ENCODE assay signal across 10 cellular contexts in genomic region chr11:128830290-128830813, GRCh38. TPM values are rescaled to one million over a fixed set of nuclear protein-coding genes. Genes with fewer than 3 reads are reported as not detected.
A peak's percentile ranks its signal among the peaks of the same experiment; 100 is the strongest.
DNase-seq lines count a peak whose midpoint lies in the region; ATAC-seq, FAIRE-seq and TF ChIP-seq lines count a peak whose summit lies in the region.
"Had no signal": no experiment of that assay in that cellular context is flagged by ENCODE, and none has a peak within 500 bp of the region (broad histone marks: within the 10 kb centered on the region; RNA-seq: fewer than 3 reads in every experiment).

No MANE protein-coding gene starts in this region.

- H3K4me1 Mint-ChIP-seq in activated CD8-positive, alpha-beta memory T cell treated with anti-CD3 and anti-CD28 coated beads, Interleukin-2, amount 10 ng/mL, durations not matched to agents 7 days and 5 days, result peaks cover 28% of the 10 kb centered on the region
- peaks cover 33% of the 10 kb centered on the region for H3K4me1 Mint-ChIP-seq in activated naive CD4-positive, alpha-beta T cell treated with anti-CD3 and anti-CD28 coated beads, Interleukin-2, amount 10 ng/mL, durations not matched to agents 7 days and 5 days
- peaks cover 30% of the 10 kb centered on the region for H3K4me1 Mint-ChIP-seq in stimulated activated naive CD8-positive, alpha-beta T cell treated with anti-CD3 and anti-CD28 coated beads, Interleukin-15, Interleukin-2, amounts not matched to agents 100 ng/mL and 50 ng/mL, for 24 hours (ENCODE audit: low read depth)
- no peaks in the 10 kb centered on the region for H3K4me1 Mint-ChIP-seq in progenitor cell of endocrine pancreas (ENCODE audit: low read depth)

- peaks cover 2% of the 10 kb centered on the region for H3K36me3 Mint-ChIP-seq in activated CD8-positive, alpha-beta memory T cell treated with anti-CD3 and anti-CD28 coated beads, Interleukin-2, amount 10 ng/mL, durations not matched to agents 7 days and 5 days
- H3K36me3 Mint-ChIP-seq in activated naive CD4-positive, alpha-beta T cell treated with anti-CD3 and anti-CD28 coated beads, Interleukin-2, amount 10 ng/mL, durations not matched to agents 7 days and 5 days, result peaks cover 2% of the 10 kb centered on the region
- no peaks in the 10 kb centered on the region for H3K36me3 Mint-ChIP-seq in stimulated activated naive CD8-positive, alpha-beta T cell treated with anti-CD3 and anti-CD28 coated beads, Interleukin-15, Interleukin-2, amounts not matched to agents 100 ng/mL and 50 ng/mL, for 24 hours (ENCODE audit: low read depth)
- H3K36me3 Mint-ChIP-seq in progenitor cell of endocrine pancreas (ENCODE audit: insufficient read depth), result no peaks in the 10 kb centered on the region

- H3K27ac Mint-ChIP-seq in activated CD8-positive, alpha-beta memory T cell treated with anti-CD3 and anti-CD28 coated beads, Interleukin-2, amount 10 ng/mL, durations not matched to agents 7 days and 5 days, result peak overlapping the region; percentile 95
- peak overlapping the region; percentile 86 for H3K27ac Mint-ChIP-seq in activated naive CD4-positive, alpha-beta T cell treated with anti-CD3 and anti-CD28 coated beads, Interleukin-2, amount 10 ng/mL, durations not matched to agents 7 days and 5 days
- H3K27ac Mint-ChIP-seq in stimulated activated naive CD8-positive, alpha-beta T cell treated with anti-CD3 and anti-CD28 coated beads, Interleukin-15, Interleukin-2, amounts not matched to agents 100 ng/mL and 50 ng/mL, for 24 hours, result peak overlapping the region; percentile 37
- H3K27ac Mint-ChIP-seq in progenitor cell of endocrine pancreas, result no peak overlapping the region
- H3K27ac Mint-ChIP-seq: dendritic cell treated with granulocyte-macrophage colony-stimulating factor and Interleukin-4, amounts not matched to agents 40 ng/mL and 50 ng/mL, for 4 days had no signal

- peak; percentile 38 for ATAC-seq in activated CD8-positive, alpha-beta memory T cell treated with anti-CD3 and anti-CD28 coated beads, Interleukin-2, amount 10 ng/mL, durations not matched to agents 7 days and 5 days
- ATAC-seq in HG03439 (IDR thresholded peaks at IDR 0.05; ENCODE audit: unreplicated experiment), result peak; percentile 45

- CTCF ChIA-PET in activated CD8-positive, alpha-beta memory T cell treated with anti-CD3 and anti-CD28 coated beads, Interleukin-2, amount 10 ng/mL, durations not matched to agents 7 days and 5 days (lab: Charles Lee), result interaction anchor here (0.6 to 13.5 kb wide), 66 partner anchors 9 to 798 kb away, joined by 3 to 102 read pairs (median 6); partner anchors contain the start of genes FLI1 and KCNJ1
- CTCF ChIA-PET in activated naive CD4-positive, alpha-beta T cell treated with anti-CD3 and anti-CD28 coated beads, Interleukin-2, amount 10 ng/mL, durations not matched to agents 7 days and 5 days (lab: Charles Lee), result interaction anchor here (0.5 to 5.5 kb wide), 48 partner anchors 8 to 987 kb away, joined by 3 to 95 read pairs (median 5); partner anchors contain the start of gene FLI1

- H3K9me3 Mint-ChIP-seq in activated CD8-positive, alpha-beta memory T cell treated with anti-CD3 and anti-CD28 coated beads, Interleukin-2, amount 10 ng/mL, durations not matched to agents 7 days and 5 days (ENCODE audit: low read depth), result no peaks in the 10 kb centered on the region
- H3K9me3 Mint-ChIP-seq in activated naive CD4-positive, alpha-beta T cell treated with anti-CD3 and anti-CD28 coated beads, Interleukin-2, amount 10 ng/mL, durations not matched to agents 7 days and 5 days, result no peaks in the 10 kb centered on the region
- no peaks in the 10 kb centered on the region for H3K9me3 Mint-ChIP-seq in stimulated activated naive CD8-positive, alpha-beta T cell treated with anti-CD3 and anti-CD28 coated beads, Interleukin-15, Interleukin-2, amounts not matched to agents 100 ng/mL and 50 ng/mL, for 24 hours
- H3K9me3 Mint-ChIP-seq in progenitor cell of endocrine pancreas (ENCODE audit: low read depth), result no peaks in the 10 kb centered on the region
- H3K9me3 Mint-ChIP-seq: dendritic cell treated with granulocyte-macrophage colony-stimulating factor and Interleukin-4, amounts not matched to agents 40 ng/mL and 50 ng/mL, for 4 days had no signal

- peak overlapping the region; percentile 66 for H3K4me3 Mint-ChIP-seq in activated CD8-positive, alpha-beta memory T cell treated with anti-CD3 and anti-CD28 coated beads, Interleukin-2, amount 10 ng/mL, durations not matched to agents 7 days and 5 days
- H3K4me3 Mint-ChIP-seq in activated naive CD4-positive, alpha-beta T cell treated with anti-CD3 and anti-CD28 coated beads, Interleukin-2, amount 10 ng/mL, durations not matched to agents 7 days and 5 days, result peak overlapping the region; percentile 13
- peak overlapping the region; percentile 47 for H3K4me3 Mint-ChIP-seq in stimulated activated naive CD8-positive, alpha-beta T cell treated with anti-CD3 and anti-CD28 coated beads, Interleukin-15, Interleukin-2, amounts not matched to agents 100 ng/mL and 50 ng/mL, for 24 hours
- no peak overlapping the region for H3K4me3 Mint-ChIP-seq in progenitor cell of endocrine pancreas (ENCODE audit: low read depth)
- H3K4me3 Mint-ChIP-seq: dendritic cell treated with granulocyte-macrophage colony-stimulating factor and Interleukin-4, amounts not matched to agents 40 ng/mL and 50 ng/mL, for 4 days had no signal

- H3K27me3 Mint-ChIP-seq in activated CD8-positive, alpha-beta memory T cell treated with anti-CD3 and anti-CD28 coated beads, Interleukin-2, amount 10 ng/mL, durations not matched to agents 7 days and 5 days, result no peaks in the 10 kb centered on the region
- peaks cover 8% of the 10 kb centered on the region for H3K27me3 Mint-ChIP-seq in activated naive CD4-positive, alpha-beta T cell treated with anti-CD3 and anti-CD28 coated beads, Interleukin-2, amount 10 ng/mL, durations not matched to agents 7 days and 5 days
- peaks cover 4% of the 10 kb centered on the region for H3K27me3 Mint-ChIP-seq in stimulated activated naive CD8-positive, alpha-beta T cell treated with anti-CD3 and anti-CD28 coated beads, Interleukin-15, Interleukin-2, amounts not matched to agents 100 ng/mL and 50 ng/mL, for 24 hours
- H3K27me3 Mint-ChIP-seq in progenitor cell of endocrine pancreas, result peaks cover 48% of the 10 kb centered on the region
- H3K27me3 Mint-ChIP-seq: dendritic cell treated with granulocyte-macrophage colony-stimulating factor and Interleukin-4, amounts not matched to agents 40 ng/mL and 50 ng/mL, for 4 days had no signal

- no peak for TF ChIP-seq CTCF in progenitor cell of endocrine pancreas (IDR thresholded peaks at IDR 0.05; ENCODE audit: unreplicated experiment)
- TF ChIP-seq CTCF in D721Med (IDR thresholded peaks at IDR 0.05; ENCODE audit: insufficient read depth, missing control alignments), result no peak

- no peak for FAIRE-seq in D721Med (lab: Jason Lieb, UNC)

- DNase-seq in activated CD8-positive, alpha-beta memory T cell treated with anti-CD3 and anti-CD28 coated beads, Interleukin-2, amount 10 ng/mL, durations not matched to agents 7 days and 5 days, result no peak
- DNase-seq in activated CD8-positive, alpha-beta memory T cell treated with anti-CD3 and anti-CD28 coated beads for 24 hours, result no peak
- peak; percentile 26 for DNase-seq in activated naive CD4-positive, alpha-beta T cell treated with anti-CD3 and anti-CD28 coated beads, Interleukin-2, amount 10 ng/mL, durations not matched to agents 7 days and 5 days
- DNase-seq in progenitor cell of endocrine pancreas (ENCODE audit: low spot score, unreplicated experiment) (no peak), D721Med (ENCODE audit: insufficient read length, low spot score) (no peak), NCI-H2171 (lab: John Stamatoyannopoulos, UW) (no peak)

RNA-seq across cellular contexts. Expression of gene KCNJ1, which starts 36.7 kb away (rescaled TPM):
- total RNA-seq in activated CD8-positive, alpha-beta memory T cell treated with anti-CD3 and anti-CD28 coated beads, Interleukin-2, amount 10 ng/mL, durations not matched to agents 7 days and 5 days, result not detected
- not detected in 2 replicates for total RNA-seq in progenitor cell of endocrine pancreas
- total RNA-seq: mesenteric fat pad had no signal
